ENCODE assay signal across 25 cellular contexts in genomic region chr12:2574536-2574935, GRCh38.
"Had no signal": no experiment of that assay in that cellular context is flagged by ENCODE, and none has a peak within 500 bp of the region (broad histone marks: within the 10 kb centered on the region; RNA-seq: fewer than 3 reads in every experiment).

No MANE protein-coding gene starts in this region.

- H3K27me3 ChIP-seq: adrenal gland had no signal

- DNase-seq: activated B cell treated with CpG ODN at 0.5 μM for 24 hours; activated CD4-positive, alpha-beta T cell treated with anti-CD3 and anti-CD28 coated beads for 1 hour; activated CD4-positive, alpha-beta T cell treated with anti-CD3 and anti-CD28 coated beads, Interleukin-2, amount 10 ng/mL, durations not matched to agents 24 days and 14 days; activated CD4-positive, alpha-beta T cell treated with anti-CD3 and anti-CD28 coated beads, Interleukin-2, amount 50 U/mL, for 48 hours; activated CD8-positive, alpha-beta memory T cell treated with anti-CD3 and anti-CD28 coated beads, Interleukin-2, amount 10 ng/mL, durations not matched to agents 7 days and 5 days; activated naive CD4-positive, alpha-beta T cell treated with anti-CD3 and anti-CD28 coated beads, Interleukin-2, amount 50 U/mL, for 16 hours; activated naive CD8-positive, alpha-beta T cell treated with anti-CD3 and anti-CD28 coated beads, Interleukin-2, amount 10 ng/mL, durations not matched to agents 7 days and 5 days; activated T-cell treated with anti-CD3 and anti-CD28 coated beads, Interleukin-2, amount 50 U/mL, for 4 hours; adrenal gland; anterior cingulate cortex; caudate nucleus; Kasumi-1; KBM-7; NCI-H1105 treated with DMSO at 0.1 percent for 48 hours; NCI-H1436 treated with DMSO at 0.1 percent for 48 hours; NCI-H187; NCI-H2107; NCI-H2227 treated with DMSO at 0.1 percent for 48 hours; NCI-H510A; NCI-H526 treated with DMSO at 0.1 percent for 48 hours; SIG-M5; T-cell; T-helper 2 cell; T1000 had no signal

- ATAC-seq: activated CD8-positive, alpha-beta memory T cell treated with anti-CD3 and anti-CD28 coated beads, Interleukin-2, amount 10 ng/mL, durations not matched to agents 7 days and 5 days; activated T-cell treated with anti-CD3 and anti-CD28 coated beads, Interleukin-2, amount 50 U/mL, for 4 hours; activated T-helper 17 cell treated with anti-CD3 and anti-CD28 coated beads, Interleukin-2, amount 50 U/mL, for 72 hours; T-cell had no signal

- H3K4me3 ChIP-seq: adrenal gland had no signal

- H3K9me3 ChIP-seq: adrenal gland had no signal

- H3K36me3 ChIP-seq: adrenal gland had no signal

- H3K4me1 ChIP-seq: adrenal gland had no signal
